In the genomic region with DNA sequence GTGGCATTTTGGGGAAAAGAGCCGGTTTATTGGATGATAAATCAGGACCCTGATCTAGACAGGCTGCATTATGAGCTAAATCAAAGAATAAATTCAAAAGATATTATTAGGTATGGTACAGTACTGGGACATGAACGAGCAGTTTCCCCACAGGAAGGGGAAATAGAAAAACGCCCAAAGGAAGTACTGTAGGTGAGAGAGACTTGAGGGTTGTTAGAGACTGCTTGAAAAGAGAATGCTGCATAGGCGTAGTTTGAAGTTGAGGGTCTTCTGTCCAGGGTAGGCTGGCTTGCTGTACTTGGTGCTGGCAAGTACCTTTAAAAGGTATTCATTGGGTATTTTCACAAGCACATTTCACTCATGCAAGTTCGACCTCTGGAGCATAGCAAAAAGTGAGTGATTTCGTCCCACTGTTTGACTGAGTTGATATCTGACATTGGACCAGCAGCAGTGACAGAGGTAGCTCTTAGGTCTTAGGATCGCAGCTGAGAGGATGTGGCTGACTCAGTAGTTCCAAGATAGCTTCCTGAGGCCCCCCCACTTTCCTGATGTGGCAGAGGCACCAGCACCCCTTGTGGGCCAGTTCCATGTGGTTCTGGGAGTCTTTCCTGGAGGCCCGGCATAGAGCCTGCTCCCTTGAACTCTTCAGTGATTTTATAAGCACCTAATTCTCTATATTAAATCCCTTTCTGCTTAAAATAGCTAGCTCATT, we compare ENCODE assay signal across 10 cellular contexts.
DNase-seq lines count a peak whose midpoint lies in the region; ATAC-seq and TF ChIP-seq lines count a peak whose summit lies in the region.
"Had no signal": no experiment of that assay in that cellular context is flagged by ENCODE, and none has a peak within 500 bp of the region (broad histone marks: within the 10 kb centered on the region; RNA-seq: fewer than 3 reads in every experiment).

No MANE protein-coding gene starts in this region.

- no peaks in the 10 kb centered on the region for H3K27me3 ChIP-seq in gastroesophageal sphincter
- H3K27me3 ChIP-seq: ovary had no signal

- TF ChIP-seq EP300 in gastroesophageal sphincter (IDR thresholded peaks at IDR 0.05) = no peak

- ATAC-seq in gastroesophageal sphincter = peak; percentile 21
- ATAC-seq in GM21528 (IDR thresholded peaks at IDR 0.05; ENCODE audit: low FRiP score, unreplicated experiment) = no peak
- ATAC-seq in GM18868 (IDR thresholded peaks at IDR 0.05; ENCODE audit: unreplicated experiment) = no peak

- H3K4me3 ChIP-seq in Jurkat, Clone E6-1 (ENCODE audit: low read length) = peak overlapping the region; percentile 37
- H3K4me3 ChIP-seq in gastroesophageal sphincter = no peak overlapping the region
- H3K4me3 ChIP-seq: ovary had no signal

- WGBS in gastroesophageal sphincter (ENCODE audit: low coverage in 1 of 2), 2 donors = 55 to 68% methylated on average over 7 to 8 of the region's 8 CpGs

- no peaks in the 10 kb centered on the region for H3K36me3 ChIP-seq in gastroesophageal sphincter
- H3K36me3 ChIP-seq: ovary had no signal

- peak overlapping the region in 3 of 4 donors; percentile 1 to 30 (median 7) for H3K27ac ChIP-seq in gastroesophageal sphincter
- H3K27ac ChIP-seq: ovary had no signal

- no peak for TF ChIP-seq CTCF in gastroesophageal sphincter (IDR thresholded peaks at IDR 0.05)

- H3K4me1 ChIP-seq in gastroesophageal sphincter = peaks cover 10 to 62% (median 19%) of the 10 kb centered on the region in 3 donors

- no peak for TF ChIP-seq POLR2A in gastroesophageal sphincter (IDR thresholded peaks at IDR 0.05)

- no peaks in the 10 kb centered on the region for H3K9me3 ChIP-seq in gastroesophageal sphincter
- H3K9me3 ChIP-seq: ovary had no signal

- DNase-seq in Jurkat, Clone E6-1 (ENCODE audit: low read depth, low spot score) = peak; percentile 60
- peak; percentile 36 for DNase-seq in activated T-cell treated with anti-CD3 and anti-CD28 coated beads for 4 hours
- peak; percentile 55 for DNase-seq in stimulated activated CD8-positive, alpha-beta memory T cell treated with anti-CD3 and anti-CD28 coated beads, Interleukin-4, amount 100 ng/mL, for 48 hours
- DNase-seq in NCI-H187 (lab: John Stamatoyannopoulos, UW) = no peak
- DNase-seq in HuH-7.5 (ENCODE audit: low spot score) = no peak
- DNase-seq: NCI-H187 treated with DMSO at 0.1 percent for 48 hours, ovary had no signal

Comparison
In these comparisons a context has a peak if more than half of its experiments do, and no peak if none do; other contexts are left out.
1. DNase-seq: peak in Jurkat, Clone E6-1 (single experiment), activated T-cell treated with anti-CD3 and anti-CD28 coated beads for 4 hours (single experiment) and stimulated activated CD8-positive, alpha-beta memory T cell treated with anti-CD3 and anti-CD28 coated beads, Interleukin-4, amount 100 ng/mL, for 48 hours (single experiment); none in NCI-H187 (0 of 2) and HuH-7.5 (single experiment).